In genomic region chr10:125123363-125124113, GRCh38 we compare ENCODE assay signal across 8 cellular contexts. TPM values are rescaled to one million over a fixed set of nuclear protein-coding genes. Genes with fewer than 3 reads are reported as not detected.
DNase-seq lines count a peak whose midpoint lies in the region; ATAC-seq and TF ChIP-seq lines count a peak whose summit lies in the region.

No MANE protein-coding gene starts in this region.

- peaks cover 40 to 63% of the 10 kb centered on the region in 2 donors for H3K4me1 ChIP-seq in adrenal gland (replicated peaks in 1 of 2)
- H3K4me1 ChIP-seq in right cardiac atrium (ENCODE audit: control insufficient read depth, insufficient read depth, low read length): peaks cover 38% of the 10 kb centered on the region
- peaks cover 36% of the 10 kb centered on the region for H3K4me1 ChIP-seq in skeletal muscle satellite cell (ENCODE audit: control insufficient read depth, insufficient read depth, low read length)

- no peaks in the 10 kb centered on the region for H3K36me3 ChIP-seq in adrenal gland (replicated peaks in 1 of 2)
- peaks cover 12% of the 10 kb centered on the region for H3K36me3 ChIP-seq in skeletal muscle satellite cell (ENCODE audit: insufficient read depth, low read length)

- H3K27ac ChIP-seq in adrenal gland (peak overlapping the region; percentile 74 to 95 (median 89)), right cardiac atrium (ENCODE audit: low read length) (peak overlapping the region; percentile 91)

- TF ChIP-seq CTCF in adrenal gland (IDR thresholded peaks at IDR 0.05): no peak

- peak; percentile 94 for DNase-seq in H4 (ENCODE audit: low spot score)
- DNase-seq in adrenal gland: peak; percentile 90 to 96 (median 93)
- DNase-seq in right cardiac atrium: peak; percentile 90 to 97 (median 94)
- DNase-seq in activated CD4-positive, alpha-beta T cell treated with anti-CD3 and anti-CD28 coated beads, Interleukin-2, amount 50 U/mL, for 4 hours: no peak
- no peak for DNase-seq in NCI-H524 treated with DMSO at 0.1 percent for 48 hours (lab: John Stamatoyannopoulos, UW)
- no peak for DNase-seq in stimulated activated CD4-positive, alpha-beta T cell treated with anti-CD3 and anti-CD28 coated beads, Interleukin-4, amount 100 ng/mL, for 4 hours

- peak overlapping the region; percentile 86 for H3K9ac ChIP-seq in skeletal muscle satellite cell (ENCODE audit: low read depth, low read length)

- no peaks in the 10 kb centered on the region for H3K9me3 ChIP-seq in adrenal gland (replicated peaks in 1 of 3)
- no peaks in the 10 kb centered on the region for H3K9me3 ChIP-seq in right cardiac atrium (ENCODE audit: control insufficient read depth, low read length)
- H3K9me3 ChIP-seq in skeletal muscle satellite cell (replicated peaks; ENCODE audit: low read length): no peaks in the 10 kb centered on the region

- TF ChIP-seq POLR2A in adrenal gland (IDR thresholded peaks at IDR 0.05): peak in 1 of 2 donors; percentile 56

- H3K27me3 ChIP-seq in adrenal gland: no peaks in the 10 kb centered on the region
- H3K27me3 ChIP-seq in right cardiac atrium (ENCODE audit: control insufficient read depth, insufficient read depth): no peaks in the 10 kb centered on the region
- no peaks in the 10 kb centered on the region for H3K27me3 ChIP-seq in skeletal muscle satellite cell (ENCODE audit: control insufficient read depth, insufficient read depth, low read length)

- ATAC-seq in right cardiac atrium: peak; percentile 82 to 91
- no peak for ATAC-seq in HG03342 (IDR thresholded peaks at IDR 0.05; ENCODE audit: unreplicated experiment)

- peak overlapping the region; percentile 92 for H3K4me2 ChIP-seq in skeletal muscle satellite cell (ENCODE audit: low read length)

- WGBS in adrenal gland, 4 donors: 12 to 21% (median 16%) methylated on average over 8 to 13 of the region's 13 CpGs
- WGBS in right cardiac atrium: 15% methylated on average over 13 of the region's 13 CpGs

- H3K4me3 ChIP-seq in adrenal gland (peak overlapping the region in 1 of 4 donors; percentile 30), right cardiac atrium (ENCODE audit: low read length) (no peak overlapping the region), skeletal muscle satellite cell (ENCODE audit: low read length) (peak overlapping the region; percentile 60)

- intact Hi-C loops in adrenal gland (cut with DNase I) (no loop called here), right cardiac atrium (cut with DNase I) (no loop called here)

RNA-seq across cellular contexts. Expression of gene CTBP2, which starts 36.8 kb away (rescaled TPM):
- total RNA-seq in H4 (2014; rRNA removed; shearing (Covaris generic)): 58.2 and 69.8 TPM in 2 replicates
- 10 to 100 TPM; 28.1 to 66.5 (median 53.6) TPM for total RNA-seq in adrenal gland
- polyA plus RNA-seq in adrenal gland: 10 to 100 TPM; 25.3 to 53.4 (median 28.4) TPM
- 10 to 100 TPM; 36.6 to 38.7 (median 38.0) TPM for total RNA-seq in right cardiac atrium
- polyA plus RNA-seq in right cardiac atrium: 16.6 TPM
- total RNA-seq in skeletal muscle satellite cell (2012; rRNA removed): 60.9 and 63.6 TPM in 2 replicates

Comparison
In these comparisons a context has a peak if more than half of its experiments do, and no peak if none do; other contexts are left out.
1. DNase-seq: peak in H4 (single experiment), adrenal gland (7 of 7) and right cardiac atrium (3 of 3); none in activated CD4-positive, alpha-beta T cell treated with anti-CD3 and anti-CD28 coated beads, Interleukin-2, amount 50 U/mL, for 4 hours (0 of 2), NCI-H524 treated with DMSO at 0.1 percent for 48 hours (single experiment) and stimulated activated CD4-positive, alpha-beta T cell treated with anti-CD3 and anti-CD28 coated beads, Interleukin-4, amount 100 ng/mL, for 4 hours (0 of 2).